ENCODE assay signal across 12 cellular contexts in genomic region chr12:10756194-10756593, GRCh38. TPM values are rescaled to one million over a fixed set of nuclear protein-coding genes. Genes with fewer than 3 reads are reported as not detected.
"Had no signal": no experiment of that assay in that cellular context is flagged by ENCODE, and none has a peak within 500 bp of the region (broad histone marks: within the 10 kb centered on the region; RNA-seq: fewer than 3 reads in every experiment).

No MANE protein-coding gene starts in this region.

- H3K36me3 ChIP-seq: HAP-1 had no signal

- H3K4me3 ChIP-seq: GM23248, GM23338, HAP-1 had no signal

- H3K4me1 ChIP-seq: HAP-1 had no signal

- H3K4me2 ChIP-seq: GM23338 had no signal

- ATAC-seq: GM23338, HCT116 had no signal

- H3K27ac ChIP-seq: GM23248 had no signal

- FAIRE-seq: H1, H54 had no signal

- DNase-seq: GM23248, GOT3, H7, H9, HCEC 1CT, HFFc6 had no signal

- H3K9ac ChIP-seq: GM23248 had no signal

- H2AFZ ChIP-seq: GM23248, GM23338 had no signal

RNA-seq across cellular contexts. Expression of gene TAS2R7, which starts 46.2 kb away (rescaled TPM):
- total RNA-seq: GM23248, GM23338, H1, H4, H7, H9, HFFc6 had no signal
- polyA plus RNA-seq: GM23248, GM23338, H1 had no signal

RNA-seq across cellular contexts. Expression of gene TAS2R8, which starts 50.9 kb away (rescaled TPM):
- total RNA-seq: GM23248, GM23338, H1, H4, H7, H9, HFFc6 had no signal
- polyA plus RNA-seq: GM23248, GM23338, H1 had no signal

RNA-seq across cellular contexts. Expression of gene TAS2R9, which starts 53.8 kb away (rescaled TPM):
- total RNA-seq: GM23248, GM23338, H1, H4, H7, H9, HFFc6 had no signal
- polyA plus RNA-seq: GM23248, GM23338, H1 had no signal
